In genomic region chr22:28978158-28978557, GRCh38 we compare ENCODE assay signal across 12 cellular contexts.
DNase-seq lines count a peak whose midpoint lies in the region; ATAC-seq, FAIRE-seq and TF ChIP-seq lines count a peak whose summit lies in the region.
"Had no signal": no experiment of that assay in that cellular context is flagged by ENCODE, and none has a peak within 500 bp of the region (broad histone marks: within the 10 kb centered on the region; RNA-seq: fewer than 3 reads in every experiment).

No MANE protein-coding gene starts in this region.

- TF ChIP-seq POLR2A in GM12878 (IDR thresholded peaks at IDR 0.05; ENCODE audit: low read depth, low read length) = no peak

- in situ Hi-C loops in GM12878 (cut with MboI) = no loop called here

- no peaks in the 10 kb centered on the region for H3K36me3 Mint-ChIP-seq in activated naive CD4-positive, alpha-beta T cell treated with anti-CD3 and anti-CD28 coated beads, Interleukin-2, amount 10 ng/mL, durations not matched to agents 7 days and 5 days

- no peak for FAIRE-seq in GM12878 (lab: Jason Lieb, UNC)

- H3K4me2 ChIP-seq in GM12878 (ENCODE audit: control insufficient read depth, insufficient read depth) = no peak overlapping the region
- H3K4me2 ChIP-seq in smooth muscle cell = peak overlapping the region; percentile 72

- peak; percentile 57 for ATAC-seq in GM12878
- no peak for ATAC-seq in HG03571 (IDR thresholded peaks at IDR 0.05; ENCODE audit: unreplicated experiment)
- ATAC-seq in GM21390 (IDR thresholded peaks at IDR 0.05; ENCODE audit: unreplicated experiment) = no peak

- H3K9me3 ChIP-seq in GM12878 (replicated peaks; ENCODE audit: control insufficient read depth, insufficient read depth, low read length) (no peaks in the 10 kb centered on the region), smooth muscle cell (replicated peaks; ENCODE audit: low read depth) (no peaks in the 10 kb centered on the region)
- H3K9me3 ChIP-seq: spleen had no signal

- H3K27me3 Mint-ChIP-seq in activated naive CD4-positive, alpha-beta T cell treated with anti-CD3 and anti-CD28 coated beads, Interleukin-2, amount 10 ng/mL, durations not matched to agents 7 days and 5 days = peaks cover 73% of the 10 kb centered on the region

- no peaks in the 10 kb centered on the region for H3K9me3 Mint-ChIP-seq in activated naive CD4-positive, alpha-beta T cell treated with anti-CD3 and anti-CD28 coated beads, Interleukin-2, amount 10 ng/mL, durations not matched to agents 7 days and 5 days
- H3K9me3 Mint-ChIP-seq: activated B cell treated with CpG ODN at 0.5 μM for 24 hours; activated naive CD4-positive, alpha-beta T cell treated with anti-CD3 and anti-CD28 coated beads, Interleukin-2, amount 50 U/mL, for 72 hours had no signal

- TF ChIP-seq CTCF in GM12878 (IDR thresholded peaks at IDR 0.05 in 2 of 3, conservative IDR thresholded peaks at IDR 0.05 in 1 of 3; ENCODE audit: control insufficient read depth in 2 of 3, extremely low read depth in 1 of 3, insufficient read depth in 1 of 3, low read depth in 3 of 3, low read length in 3 of 3) (no peak), smooth muscle cell (IDR thresholded peaks at IDR 0.05; ENCODE audit: borderline replicate concordance, insufficient read depth, poor library complexity, severe bottlenecking) (no peak)

- no peaks in the 10 kb centered on the region for H3K4me1 Mint-ChIP-seq in activated naive CD4-positive, alpha-beta T cell treated with anti-CD3 and anti-CD28 coated beads, Interleukin-2, amount 10 ng/mL, durations not matched to agents 7 days and 5 days
- H3K4me1 Mint-ChIP-seq: activated B cell treated with CpG ODN at 0.5 μM for 24 hours had no signal

- peaks cover 10% of the 10 kb centered on the region for H3F3A ChIP-seq in smooth muscle cell (ENCODE audit: low read depth)

- RAD21 ChIA-PET in GM12878 (lab: Charles Lee; ENCODE audit: unreplicated experiment) = interaction anchor here (0.6 to 3.6 kb wide), 21 partner anchors 8 to 225 kb away, joined by 3 to 35 read pairs (median 4); partner anchors contain the start of gene ZNRF3

- H3K27ac ChIP-seq in GM12878 (ENCODE audit: control insufficient read depth, insufficient read depth) (no peak overlapping the region), smooth muscle cell (ENCODE audit: low read depth) (peak overlapping the region; percentile 82)

- CTCF ChIA-PET in GM12878 (lab: Yijun Ruan, JAX) = interaction anchor here (0.6 to 2.2 kb wide), 14 partner anchors 8 to 92 kb away, joined by 3 to 11 read pairs (median 4); no protein-coding TSS in a partner anchor
- CTCF ChIA-PET in activated naive CD4-positive, alpha-beta T cell treated with anti-CD3 and anti-CD28 coated beads, Interleukin-2, amount 10 ng/mL, durations not matched to agents 7 days and 5 days (lab: Charles Lee) = no interaction called here

- H3K27ac Mint-ChIP-seq in activated naive CD4-positive, alpha-beta T cell treated with anti-CD3 and anti-CD28 coated beads, Interleukin-2, amount 10 ng/mL, durations not matched to agents 7 days and 5 days = no peak overlapping the region
- H3K27ac Mint-ChIP-seq: activated B cell treated with CpG ODN at 0.5 μM for 24 hours; activated naive CD4-positive, alpha-beta T cell treated with anti-CD3 and anti-CD28 coated beads, Interleukin-2, amount 50 U/mL, for 72 hours had no signal

- TF ChIP-seq EP300 in GM12878 (IDR thresholded peaks at IDR 0.05; ENCODE audit: borderline replicate concordance in 1 of 2, control insufficient read depth in 1 of 2, low read depth in 2 of 2, low read length in 2 of 2) = no peak

- no peak overlapping the region for H3K4me3 ChIP-seq in GM12878
- peak overlapping the region; percentile 32 for H3K4me3 ChIP-seq in smooth muscle cell

- POLR2A ChIA-PET in GM12878 (lab: Charles Lee) = interaction anchor here (0.9 to 1.7 kb wide), 8 partner anchors 10 to 70 kb away, joined by 3 to 8 read pairs (median 4); no protein-coding TSS in a partner anchor

- 8% methylated on average over 6 of the region's 6 CpGs for WGBS in GM12878 (ENCODE audit: insufficient coverage, insufficient replicate concordance, low lambda C conversion rate, missing lambda C conversion rate)
- WGBS in smooth muscle cell (ENCODE audit: low lambda C conversion rate) = 12% methylated on average over 6 of the region's 6 CpGs

- H3K79me2 ChIP-seq in GM12878 (ENCODE audit: control insufficient read depth, insufficient read depth, low read length) (no peaks in the 10 kb centered on the region), smooth muscle cell (ENCODE audit: low read depth) (peaks cover 6% of the 10 kb centered on the region)

- H3K27me3 ChIP-seq in GM12878 (replicated peaks in 1 of 2; ENCODE audit: control insufficient read depth in 2 of 2, insufficient read depth in 2 of 2, low read length in 1 of 2) (0 out of 4 replicates have a peak, but pooled peaks cover 0 to 5% of the 10 kb centered on the region in 2 experiments), smooth muscle cell (ENCODE audit: low read depth) (peaks cover 13% of the 10 kb centered on the region)

- H3K9ac ChIP-seq in GM12878 (ENCODE audit: control insufficient read depth, insufficient read depth, low read length) (no peak overlapping the region), smooth muscle cell (ENCODE audit: low read depth) (peak overlapping the region; percentile 68)

- H3K4me3 Mint-ChIP-seq in activated naive CD4-positive, alpha-beta T cell treated with anti-CD3 and anti-CD28 coated beads, Interleukin-2, amount 10 ng/mL, durations not matched to agents 7 days and 5 days = no peak overlapping the region
- H3K4me3 Mint-ChIP-seq: activated B cell treated with CpG ODN at 0.5 μM for 24 hours had no signal

- peak; percentile 44 for DNase-seq in HPDE6-E6E7 (ENCODE audit: extremely low spot score)
- no peak for DNase-seq in GM12878 (ENCODE audit: low read depth, low spot score)
- DNase-seq in inferior parietal cortex (ENCODE audit: extremely low spot score) = peak; percentile 54
- DNase-seq in smooth muscle cell (lab: John Stamatoyannopoulos, UW; ENCODE audit: unreplicated experiment) = no peak
- DNase-seq in central memory CD4-positive, alpha-beta T cell = no peak
- no peak for DNase-seq in activated naive CD4-positive, alpha-beta T cell treated with anti-CD3 and anti-CD28 coated beads, Interleukin-2, amount 10 ng/mL, durations not matched to agents 7 days and 5 days
- DNase-seq: activated B cell treated with CpG ODN at 0.5 μM for 24 hours, NCI-H524 treated with DMSO at 0.1 percent for 48 hours, spleen had no signal

- SMC1A ChIA-PET in GM12878 (lab: Charles Lee; ENCODE audit: uncharacterized antibody, unreplicated experiment) = interaction anchor here (0.9 to 3.3 kb wide), 28 partner anchors 9 to 226 kb away, joined by 3 to 19 read pairs (median 5); no protein-coding TSS in a partner anchor

- H2AFZ ChIP-seq in GM12878 (ENCODE audit: control insufficient read depth, low read depth, low read length) (no peak overlapping the region), smooth muscle cell (ENCODE audit: low read depth) (no peak overlapping the region)

- H4K20me1 ChIP-seq in GM12878 (ENCODE audit: control insufficient read depth, insufficient read depth) = no peaks in the 10 kb centered on the region; the same call in 1 of the 2 replicates
- peaks cover 38% of the 10 kb centered on the region for H4K20me1 ChIP-seq in smooth muscle cell (ENCODE audit: low read depth)

- no peak for TF ChIP-seq RAD21 in GM12878 (IDR thresholded peaks at IDR 0.05; ENCODE audit: insufficient read depth, low read depth, low read length)

- no TSS peak for BruUV-seq in GM12878 (replicated peaks; lab: Mats Ljungman, UMichigan)

- H3K36me3 ChIP-seq in GM12878 (ENCODE audit: control insufficient read depth in 2 of 2, insufficient read depth in 2 of 2, low read length in 1 of 2) (no peaks in the 10 kb centered on the region), smooth muscle cell (ENCODE audit: low read depth) (no peaks in the 10 kb centered on the region)
- H3K36me3 ChIP-seq: spleen had no signal

- H3K4me1 ChIP-seq in GM12878 (ENCODE audit: control insufficient read depth, insufficient read depth, low read length) (no peaks in the 10 kb centered on the region), smooth muscle cell (ENCODE audit: low read depth) (peaks cover 25% of the 10 kb centered on the region)

- intact Hi-C loops in GM12878 (cut with micrococcal nuclease; ENCODE audit: unreplicated experiment) = no loop called here

TF ChIP-seq in GM12878, 131 proteins besides CTCF, POLR2A, EP300 and RAD21 (continues in another document):
- TF ChIP-seq IKZF1 (conservative IDR thresholded peaks at IDR 0.05) (peak; percentile 54), CBX3 (IDR thresholded peaks at IDR 0.05; ENCODE audit: borderline replicate concordance, low read depth) (no peak), DPF2 (IDR thresholded peaks at IDR 0.05) (peak; percentile 35; the same call in 1 of the 2 replicates), GATAD2B (conservative IDR thresholded peaks at IDR 0.05; ENCODE audit: low read depth) (no peak), HDAC6 (IDR thresholded peaks at IDR 0.05; ENCODE audit: unreplicated experiment) (no peak), SREBF2 (IDR thresholded peaks at IDR 0.05; ENCODE audit: low read length) (no peak), IKZF2 (IDR thresholded peaks at IDR 0.05) (peak in 1 of 2 experiments; percentile 2; a peak in 1 of 4 replicates), MXI1 (IDR thresholded peaks at IDR 0.05; ENCODE audit: low read depth, low read length) (no peak), REST (IDR thresholded peaks at IDR 0.05; ENCODE audit: low read depth, low read length) (no peak)

Comparison
In these comparisons a context has a peak if more than half of its experiments do, and no peak if none do; other contexts are left out.
1. DNase-seq: peak in HPDE6-E6E7 (single experiment) and inferior parietal cortex (single experiment); none in GM12878 (single experiment), smooth muscle cell (single experiment), central memory CD4-positive, alpha-beta T cell (single experiment) and activated naive CD4-positive, alpha-beta T cell treated with anti-CD3 and anti-CD28 coated beads, Interleukin-2, amount 10 ng/mL, durations not matched to agents 7 days and 5 days (single experiment).